ENCODE assay signal across 20 cellular contexts in the genomic region with DNA sequence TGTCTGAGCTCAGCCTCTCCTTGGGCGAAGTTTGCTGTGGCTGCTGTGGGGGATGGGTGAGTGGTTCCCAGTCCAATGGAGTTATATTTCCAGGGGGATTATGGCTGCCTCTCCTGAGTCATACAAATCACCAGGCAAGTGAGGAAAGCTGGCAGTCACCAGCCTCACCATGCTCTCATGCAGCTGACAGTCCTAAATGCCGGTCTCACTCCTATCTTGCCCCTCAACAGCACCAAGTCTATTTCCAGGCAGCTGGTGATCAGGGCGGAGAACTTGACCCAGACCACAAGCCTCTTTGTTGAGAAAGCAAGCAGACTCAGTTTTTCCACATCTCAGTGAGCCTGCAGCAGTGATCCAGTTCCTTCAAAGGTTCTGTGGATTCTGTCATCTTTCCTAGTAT.
"Had no signal": no experiment of that assay in that cellular context is flagged by ENCODE, and none has a peak within 500 bp of the region (broad histone marks: within the 10 kb centered on the region; RNA-seq: fewer than 3 reads in every experiment).

No MANE protein-coding gene starts in this region.

- DNase-seq: KBM-7, MV-4-11, NCI-H1048, NCI-H1105, NCI-H1417, NCI-H1436 treated with DMSO at 0.1 percent for 48 hours, NCI-H1694, NCI-H187 treated with DMSO at 0.1 percent for 48 hours, NCI-H2029 treated with DMSO at 0.1 percent for 48 hours, NCI-H2227 treated with DMSO at 0.1 percent for 48 hours, NCI-H524, NCI-H69, NCI-H774, Right ventricle myocardium superior, RPMI8226, SIG-M5, SK-N-SH, SW 1271 had no signal

- H3K4me2 ChIP-seq: SK-N-SH had no signal

- H3K9ac ChIP-seq: SK-N-SH had no signal

- H3K9me3 ChIP-seq: SK-N-SH had no signal

- H3K27ac ChIP-seq: HL-60 had no signal

- FAIRE-seq: RCC 7860 had no signal
